Comparison of ENCODE assay signal across 33 cellular contexts in the genomic region with DNA sequence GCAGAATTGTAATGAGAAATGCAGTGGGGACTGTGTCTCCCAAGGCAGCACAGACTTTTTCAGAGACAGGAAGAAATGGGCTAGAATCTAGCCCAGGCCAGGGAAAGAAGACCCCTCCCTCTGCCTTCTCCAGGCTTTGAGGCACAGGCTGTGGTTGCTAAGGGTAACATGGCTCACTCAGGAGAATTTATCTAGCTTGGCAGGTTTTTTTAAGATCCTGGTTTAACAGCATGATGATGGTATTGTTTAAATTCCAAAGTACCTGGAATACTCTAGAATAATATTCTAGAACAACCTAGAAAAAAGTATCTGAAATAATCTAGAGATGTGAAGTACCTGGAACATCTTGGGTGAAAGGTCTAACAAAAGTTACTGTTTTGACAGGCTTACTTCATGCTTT.
"Had no signal": no experiment of that assay in that cellular context is flagged by ENCODE, and none has a peak within 500 bp of the region (broad histone marks: within the 10 kb centered on the region; RNA-seq: fewer than 3 reads in every experiment).

No MANE protein-coding gene starts in this region.

- H3K4me3 ChIP-seq: Peyer's patch, SJSA1 had no signal

- H3K9me3 Mint-ChIP-seq: activated naive CD8-positive, alpha-beta T cell treated with anti-CD3 and anti-CD28 coated beads for 36 hours; activated T-cell treated with anti-CD3 and anti-CD28 coated beads, Interleukin-2, amount 50 U/mL, for 72 hours; activated T-helper 17 cell treated with anti-CD3 and anti-CD28 coated beads, Interleukin-2, amount 50 U/mL, for 72 hours had no signal

- H3K36me3 Mint-ChIP-seq: activated CD8-positive, alpha-beta memory T cell treated with anti-CD3 and anti-CD28 coated beads, Interleukin-2, amount 10 ng/mL, durations not matched to agents 7 days and 5 days; activated naive CD8-positive, alpha-beta T cell treated with anti-CD3 and anti-CD28 coated beads for 36 hours had no signal

- H3K27ac ChIP-seq: brain microvascular endothelial cell, Peyer's patch, SJSA1, WERI-Rb-1 had no signal

- ATAC-seq: activated CD8-positive, alpha-beta memory T cell treated with anti-CD3 and anti-CD28 coated beads, Interleukin-2, amount 10 ng/mL, durations not matched to agents 7 days and 5 days; activated T-cell treated with anti-CD3 and anti-CD28 coated beads, Interleukin-2, amount 50 U/mL, for 72 hours; activated T-helper 17 cell treated with anti-CD3 and anti-CD28 coated beads, Interleukin-2, amount 50 U/mL, for 72 hours; PC-3; SK-N-SH treated with all-trans-retinoic acid at 6 μM for 48 hours had no signal

- H3K27me3 ChIP-seq: brain microvascular endothelial cell, Peyer's patch, SJSA1 had no signal

- H3K4me1 ChIP-seq: Peyer's patch had no signal

- H3K36me3 ChIP-seq: brain microvascular endothelial cell, Peyer's patch, SJSA1, WERI-Rb-1 had no signal

- H3K4me3 Mint-ChIP-seq: activated CD4-positive, alpha-beta memory T cell treated with anti-CD3 and anti-CD28 coated beads, Interleukin-2, amount 10 ng/mL, durations not matched to agents 7 days and 5 days; activated CD8-positive, alpha-beta memory T cell treated with anti-CD3 and anti-CD28 coated beads, Interleukin-2, amount 10 ng/mL, durations not matched to agents 7 days and 5 days; activated naive CD8-positive, alpha-beta T cell treated with anti-CD3 and anti-CD28 coated beads for 36 hours; activated T-cell treated with anti-CD3 and anti-CD28 coated beads, Interleukin-2, amount 50 U/mL, for 72 hours; activated T-helper 17 cell treated with anti-CD3 and anti-CD28 coated beads, Interleukin-2, amount 50 U/mL, for 72 hours had no signal

- H3K9me3 ChIP-seq: Peyer's patch, SJSA1 had no signal

- DNase-seq: activated CD4-positive, alpha-beta memory T cell treated with anti-CD3 and anti-CD28 coated beads, Interleukin-2, amount 10 ng/mL, durations not matched to agents 7 days and 5 days; activated CD4-positive, alpha-beta T cell treated with anti-CD3 and anti-CD28 coated beads for 1 hour; activated CD4-positive, alpha-beta T cell treated with anti-CD3 and anti-CD28 coated beads for 48 hours; activated CD4-positive, CD25-positive, alpha-beta regulatory T cell; activated CD8-positive, alpha-beta memory T cell treated with anti-CD3 and anti-CD28 coated beads for 24 hours; activated CD8-positive, alpha-beta memory T cell treated with anti-CD3 and anti-CD28 coated beads, Interleukin-2, amount 10 ng/mL, durations not matched to agents 7 days and 5 days; activated CD8-positive, alpha-beta memory T cell treated with anti-CD3 and anti-CD28 coated beads, Interleukin-2, amount 50 U/mL, for 48 hours; activated effector memory CD4-positive, alpha-beta T cell treated with anti-CD3 and anti-CD28 coated beads, Interleukin-2, amount 50 U/mL, for 16 hours; activated naive CD4-positive, alpha-beta T cell; activated naive CD4-positive, alpha-beta T cell treated with anti-CD3 and anti-CD28 coated beads, Interleukin-2, amount 50 U/mL, for 16 hours; activated naive CD8-positive, alpha-beta T cell treated with anti-CD3 and anti-CD28 coated beads for 36 hours; activated T-cell treated with anti-CD3 and anti-CD28 coated beads, Interleukin-2, amount 50 U/mL, for 72 hours; amniotic stem cell; aorta; brain microvascular endothelial cell; central memory CD4-positive, alpha-beta T cell; Karpas-422; NCI-H1105; NCI-H1436 treated with DMSO at 0.1 percent for 48 hours; NCI-H187 treated with DMSO at 0.1 percent for 48 hours; NCI-H2081; NCI-H345; PC-3; Peyer's patch; RPMI8226; SHP77 treated with DMSO at 0.1 percent for 48 hours; SW 1271; T-helper 1 cell; T1000; WERI-Rb-1 had no signal

- H3K27ac Mint-ChIP-seq: activated CD4-positive, alpha-beta memory T cell treated with anti-CD3 and anti-CD28 coated beads, Interleukin-2, amount 10 ng/mL, durations not matched to agents 7 days and 5 days; activated CD8-positive, alpha-beta memory T cell treated with anti-CD3 and anti-CD28 coated beads, Interleukin-2, amount 10 ng/mL, durations not matched to agents 7 days and 5 days; activated naive CD8-positive, alpha-beta T cell treated with anti-CD3 and anti-CD28 coated beads for 36 hours; activated T-cell treated with anti-CD3 and anti-CD28 coated beads, Interleukin-2, amount 50 U/mL, for 72 hours; activated T-helper 17 cell treated with anti-CD3 and anti-CD28 coated beads, Interleukin-2, amount 50 U/mL, for 72 hours had no signal
